ENCODE assay signal across 21 cellular contexts in the genomic region with DNA sequence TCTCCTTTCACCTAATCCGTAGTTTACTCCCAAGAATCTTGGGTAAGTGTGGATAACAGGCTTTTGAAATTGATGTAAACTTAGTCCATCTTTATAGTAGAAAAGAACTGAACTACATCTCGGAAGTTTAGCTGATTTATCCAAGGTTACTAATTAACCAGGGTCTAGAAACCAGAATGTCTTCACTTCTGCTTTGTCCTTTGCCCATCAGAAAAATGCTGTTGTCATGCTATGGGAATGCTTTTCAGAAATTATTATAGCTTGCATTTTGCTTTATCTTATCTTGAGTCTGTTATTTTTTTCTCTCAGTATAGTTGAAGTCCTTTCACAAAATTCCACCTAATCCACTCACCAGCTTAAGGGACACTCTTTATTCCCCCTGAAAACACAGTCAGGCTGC.
DNase-seq lines count a peak whose midpoint lies in the region; ATAC-seq, FAIRE-seq and TF ChIP-seq lines count a peak whose summit lies in the region.
"Had no signal": no experiment of that assay in that cellular context is flagged by ENCODE, and none has a peak within 500 bp of the region (broad histone marks: within the 10 kb centered on the region; RNA-seq: fewer than 3 reads in every experiment).

No MANE protein-coding gene starts in this region.

- H3K27me3 Mint-ChIP-seq in mesothelial cell of epicardium (ENCODE audit: low read depth): peaks cover 3% of the 10 kb centered on the region

- peak overlapping the region; percentile 32 for H3K27ac Mint-ChIP-seq in mesothelial cell of epicardium
- H3K27ac Mint-ChIP-seq: CD8-positive, alpha-beta T cell had no signal

- no peak for FAIRE-seq in RCC 7860 (lab: Jason Lieb, UNC)

- H3K4me1 Mint-ChIP-seq in mesothelial cell of epicardium: peaks cover 4% of the 10 kb centered on the region

- no peak overlapping the region for H3K4me3 Mint-ChIP-seq in mesothelial cell of epicardium
- H3K4me3 Mint-ChIP-seq: CD8-positive, alpha-beta T cell had no signal

- DNase-seq in RCC 7860 (ENCODE audit: low spot score) (peak; percentile 37), mesothelial cell of epicardium (ENCODE audit: low spot score in 2 of 2, unreplicated experiment in 2 of 2) (no peak), DMS153 (lab: John Stamatoyannopoulos, UW) (no peak), NCI-H774 (lab: John Stamatoyannopoulos, UW) (no peak)
- DNase-seq: activated CD4-positive, alpha-beta T cell treated with anti-CD3 and anti-CD28 coated beads, Interleukin-2, amount 50 U/mL, for 4 hours; activated gamma-delta T cell; amygdala; CD8-positive, alpha-beta T cell; DMS79 treated with DMSO at 0.1 percent for 48 hours; hippocampal formation; islet precursor cell; NCI-H1417 treated with DMSO at 0.1 percent for 48 hours; NCI-H2171 treated with DMSO at 0.1 percent for 48 hours; NCI-H748 treated with DMSO at 0.1 percent for 48 hours; Peyer's patch; stimulated activated CD4-positive, alpha-beta T cell treated with anti-CD3 and anti-CD28 coated beads, Interleukin-4, amount 100 ng/mL, for 4 hours; WERI-Rb-1 had no signal

- no peak for TF ChIP-seq CTCF in mesothelial cell of epicardium (IDR thresholded peaks at IDR 0.05; ENCODE audit: unreplicated experiment)

- no peaks in the 10 kb centered on the region for H3K9me3 Mint-ChIP-seq in mesothelial cell of epicardium
- H3K9me3 Mint-ChIP-seq: CD8-positive, alpha-beta T cell had no signal

- no peaks in the 10 kb centered on the region for H3K36me3 Mint-ChIP-seq in mesothelial cell of epicardium
- H3K36me3 Mint-ChIP-seq: CD8-positive, alpha-beta T cell had no signal

- peak; percentile 85 for ATAC-seq in GM18907 (IDR thresholded peaks at IDR 0.05; ENCODE audit: unreplicated experiment)
- ATAC-seq in HG02798 (IDR thresholded peaks at IDR 0.05; ENCODE audit: poor library complexity, unreplicated experiment): peak; percentile 40
- ATAC-seq in SK-N-SH treated with all-trans-retinoic acid at 6 μM for 48 hours: no peak
- ATAC-seq in HG03565 (IDR thresholded peaks at IDR 0.05; ENCODE audit: unreplicated experiment): no peak
- ATAC-seq: CD8-positive, alpha-beta T cell had no signal

TF ChIP-seq in SK-N-SH treated with all-trans-retinoic acid at 6 μM for 48 hours, 23 proteins besides CTCF, POLR2A, EP300 and RAD21:
- no peak for TF ChIP-seq OSR1 (CRISPR knock-in tag; IDR thresholded peaks at IDR 0.05)
- no peak for TF ChIP-seq BACH2 (CRISPR knock-in tag; IDR thresholded peaks at IDR 0.05; ENCODE audit: borderline replicate concordance)
- no peak for TF ChIP-seq ZNF70 (CRISPR knock-in tag; IDR thresholded peaks at IDR 0.05)
- TF ChIP-seq, protein P1, sequence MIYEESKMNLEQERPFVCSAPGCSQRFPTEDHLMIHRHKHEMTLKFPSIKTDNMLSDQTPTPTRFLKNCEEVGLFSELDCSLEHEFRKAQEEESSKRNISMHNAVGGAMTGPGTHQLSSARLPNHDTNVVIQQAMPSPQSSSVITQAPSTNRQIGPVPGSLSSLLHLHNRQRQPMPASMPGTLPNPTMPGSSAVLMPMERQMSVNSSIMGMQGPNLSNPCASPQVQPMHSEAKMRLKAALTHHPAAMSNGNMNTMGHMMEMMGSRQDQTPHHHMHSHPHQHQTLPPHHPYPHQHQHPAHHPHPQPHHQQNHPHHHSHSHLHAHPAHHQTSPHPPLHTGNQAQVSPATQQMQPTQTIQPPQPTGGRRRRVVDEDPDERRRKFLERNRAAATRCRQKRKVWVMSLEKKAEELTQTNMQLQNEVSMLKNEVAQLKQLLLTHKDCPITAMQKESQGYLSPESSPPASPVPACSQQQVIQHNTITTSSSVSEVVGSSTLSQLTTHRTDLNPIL (CRISPR knock-in tag; IDR thresholded peaks at IDR 0.05; ENCODE audit: low read depth): no peak
- no peak for TF ChIP-seq GLIS3 (CRISPR knock-in tag; IDR thresholded peaks at IDR 0.05)
- TF ChIP-seq CSDC2 (CRISPR knock-in tag; IDR thresholded peaks at IDR 0.05): no peak
- TF ChIP-seq TCF4 (CRISPR knock-in tag; IDR thresholded peaks at IDR 0.05; ENCODE audit: borderline replicate concordance): no peak
- TF ChIP-seq, protein P2, sequence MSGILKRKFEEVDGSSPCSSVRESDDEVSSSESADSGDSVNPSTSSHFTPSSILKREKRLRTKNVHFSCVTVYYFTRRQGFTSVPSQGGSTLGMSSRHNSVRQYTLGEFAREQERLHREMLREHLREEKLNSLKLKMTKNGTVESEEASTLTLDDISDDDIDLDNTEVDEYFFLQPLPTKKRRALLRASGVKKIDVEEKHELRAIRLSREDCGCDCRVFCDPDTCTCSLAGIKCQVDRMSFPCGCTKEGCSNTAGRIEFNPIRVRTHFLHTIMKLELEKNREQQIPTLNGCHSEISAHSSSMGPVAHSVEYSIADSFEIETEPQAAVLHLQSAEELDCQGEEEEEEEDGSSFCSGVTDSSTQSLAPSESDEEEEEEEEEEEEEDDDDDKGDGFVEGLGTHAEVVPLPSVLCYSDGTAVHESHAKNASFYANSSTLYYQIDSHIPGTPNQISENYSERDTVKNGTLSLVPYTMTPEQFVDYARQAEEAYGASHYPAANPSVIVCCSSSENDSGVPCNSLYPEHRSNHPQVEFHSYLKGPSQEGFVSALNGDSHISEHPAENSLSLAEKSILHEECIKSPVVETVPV (CRISPR knock-in tag; IDR thresholded peaks at IDR 0.05): no peak
- TF ChIP-seq, protein P3, sequence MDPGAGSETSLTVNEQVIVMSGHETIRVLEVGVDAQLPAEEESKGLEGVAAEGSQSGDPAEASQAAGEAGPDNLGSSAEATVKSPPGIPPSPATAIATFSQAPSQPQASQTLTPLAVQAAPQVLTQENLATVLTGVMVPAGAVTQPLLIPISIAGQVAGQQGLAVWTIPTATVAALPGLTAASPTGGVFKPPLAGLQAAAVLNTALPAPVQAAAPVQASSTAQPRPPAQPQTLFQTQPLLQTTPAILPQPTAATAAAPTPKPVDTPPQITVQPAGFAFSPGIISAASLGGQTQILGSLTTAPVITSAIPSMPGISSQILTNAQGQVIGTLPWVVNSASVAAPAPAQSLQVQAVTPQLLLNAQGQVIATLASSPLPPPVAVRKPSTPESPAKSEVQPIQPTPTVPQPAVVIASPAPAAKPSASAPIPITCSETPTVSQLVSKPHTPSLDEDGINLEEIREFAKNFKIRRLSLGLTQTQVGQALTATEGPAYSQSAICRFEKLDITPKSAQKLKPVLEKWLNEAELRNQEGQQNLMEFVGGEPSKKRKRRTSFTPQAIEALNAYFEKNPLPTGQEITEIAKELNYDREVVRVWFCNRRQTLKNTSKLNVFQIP (CRISPR knock-in tag; IDR thresholded peaks at IDR 0.05; ENCODE audit: borderline replicate concordance, low read depth): no peak
- TF ChIP-seq ISL1 (CRISPR knock-in tag; IDR thresholded peaks at IDR 0.05): no peak
- TF ChIP-seq SNAI2 (CRISPR knock-in tag; IDR thresholded peaks at IDR 0.05): no peak
- TF ChIP-seq ZC3H10 (CRISPR knock-in tag; IDR thresholded peaks at IDR 0.05): no peak
- no peak for TF ChIP-seq ESRRG (CRISPR knock-in tag; IDR thresholded peaks at IDR 0.05)
- TF ChIP-seq, protein P4, sequence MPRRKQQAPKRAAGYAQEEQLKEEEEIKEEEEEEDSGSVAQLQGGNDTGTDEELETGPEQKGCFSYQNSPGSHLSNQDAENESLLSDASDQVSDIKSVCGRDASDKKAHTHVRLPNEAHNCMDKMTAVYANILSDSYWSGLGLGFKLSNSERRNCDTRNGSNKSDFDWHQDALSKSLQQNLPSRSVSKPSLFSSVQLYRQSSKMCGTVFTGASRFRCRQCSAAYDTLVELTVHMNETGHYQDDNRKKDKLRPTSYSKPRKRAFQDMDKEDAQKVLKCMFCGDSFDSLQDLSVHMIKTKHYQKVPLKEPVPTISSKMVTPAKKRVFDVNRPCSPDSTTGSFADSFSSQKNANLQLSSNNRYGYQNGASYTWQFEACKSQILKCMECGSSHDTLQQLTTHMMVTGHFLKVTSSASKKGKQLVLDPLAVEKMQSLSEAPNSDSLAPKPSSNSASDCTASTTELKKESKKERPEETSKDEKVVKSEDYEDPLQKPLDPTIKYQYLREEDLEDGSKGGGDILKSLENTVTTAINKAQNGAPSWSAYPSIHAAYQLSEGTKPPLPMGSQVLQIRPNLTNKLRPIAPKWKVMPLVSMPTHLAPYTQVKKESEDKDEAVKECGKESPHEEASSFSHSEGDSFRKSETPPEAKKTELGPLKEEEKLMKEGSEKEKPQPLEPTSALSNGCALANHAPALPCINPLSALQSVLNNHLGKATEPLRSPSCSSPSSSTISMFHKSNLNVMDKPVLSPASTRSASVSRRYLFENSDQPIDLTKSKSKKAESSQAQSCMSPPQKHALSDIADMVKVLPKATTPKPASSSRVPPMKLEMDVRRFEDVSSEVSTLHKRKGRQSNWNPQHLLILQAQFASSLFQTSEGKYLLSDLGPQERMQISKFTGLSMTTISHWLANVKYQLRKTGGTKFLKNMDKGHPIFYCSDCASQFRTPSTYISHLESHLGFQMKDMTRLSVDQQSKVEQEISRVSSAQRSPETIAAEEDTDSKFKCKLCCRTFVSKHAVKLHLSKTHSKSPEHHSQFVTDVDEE (CRISPR knock-in tag; IDR thresholded peaks at IDR 0.05): no peak

Comparison
In these comparisons a context has a peak if more than half of its experiments do, and no peak if none do; other contexts are left out.
1. ATAC-seq: peak in GM18907 (single experiment) and HG02798 (single experiment); none in SK-N-SH treated with all-trans-retinoic acid at 6 μM for 48 hours (single experiment) and HG03565 (single experiment).